8 cellular contexts compared by ENCODE assay signal in the genomic region with DNA sequence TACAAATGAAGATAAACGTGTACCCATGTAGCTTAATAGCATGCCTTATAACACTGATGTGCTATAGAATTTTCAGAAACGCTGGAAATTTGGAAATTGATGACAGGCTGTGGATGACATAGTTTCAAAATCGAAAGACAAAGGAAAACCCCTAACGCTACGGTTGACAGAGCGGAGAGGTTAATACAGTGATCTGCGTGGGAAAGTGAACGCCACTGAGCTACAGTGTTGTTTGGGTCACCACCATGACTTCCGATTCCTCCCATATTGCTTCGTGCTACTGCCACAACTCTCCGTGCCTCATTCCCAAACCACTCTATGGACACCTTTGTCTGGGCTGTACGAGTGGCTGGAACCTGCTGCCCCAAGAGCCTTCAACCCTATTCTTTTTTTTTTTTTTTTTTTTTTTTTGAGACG. TPM values are rescaled to one million over a fixed set of nuclear protein-coding genes. Genes with fewer than 3 reads are reported as not detected.
DNase-seq lines count a peak whose midpoint lies in the region; ATAC-seq and TF ChIP-seq lines count a peak whose summit lies in the region.

No MANE protein-coding gene starts in this region.

- peaks cover 6% of the 10 kb centered on the region for H3K36me3 Mint-ChIP-seq in T-helper 1 cell treated with Interleukin-12 subunit alpha and Interleukin-12 subunit beta and Interleukin-4 antibody, amounts not matched to agents 30 μg/mL and 1 μg/mL, for 36 hours (ENCODE audit: low read depth)
- H3K36me3 Mint-ChIP-seq in neural progenitor cell: no peaks in the 10 kb centered on the region

- H3K4me2 ChIP-seq in neural progenitor cell: peak overlapping the region; percentile 85

- H3K9me3 ChIP-seq in neural progenitor cell (ENCODE audit: low read depth): no peaks in the 10 kb centered on the region

- H3K27ac Mint-ChIP-seq in T-helper 1 cell treated with Interleukin-12 subunit alpha and Interleukin-12 subunit beta and Interleukin-4 antibody, amounts not matched to agents 30 μg/mL and 1 μg/mL, for 36 hours: peak overlapping the region; percentile 59
- no peak overlapping the region for H3K27ac Mint-ChIP-seq in neural progenitor cell

- peak overlapping the region; percentile 50 for H3K4me3 Mint-ChIP-seq in T-helper 1 cell treated with Interleukin-12 subunit alpha and Interleukin-12 subunit beta and Interleukin-4 antibody, amounts not matched to agents 30 μg/mL and 1 μg/mL, for 36 hours
- H3K4me3 Mint-ChIP-seq in neural progenitor cell: peak overlapping the region; percentile 36

- no peaks in the 10 kb centered on the region for H3K79me2 ChIP-seq in neural progenitor cell (ENCODE audit: low read depth)

- ATAC-seq in GM18519 (IDR thresholded peaks at IDR 0.05; ENCODE audit: low FRiP score, unreplicated experiment): peak; percentile 23
- peak; percentile 16 for ATAC-seq in HG02588 (IDR thresholded peaks at IDR 0.05; ENCODE audit: unreplicated experiment)

- no peaks in the 10 kb centered on the region for H3K36me3 ChIP-seq in neural progenitor cell
- H3K36me3 ChIP-seq in brain microvascular endothelial cell (replicated peaks): no peaks in the 10 kb centered on the region

- H3K27me3 ChIP-seq in neural progenitor cell: peaks cover 100% of the 10 kb centered on the region
- peaks cover 82% of the 10 kb centered on the region for H3K27me3 ChIP-seq in brain microvascular endothelial cell (replicated peaks)

- peaks cover 4% of the 10 kb centered on the region for H3K4me1 ChIP-seq in neural progenitor cell

- peaks cover 65% of the 10 kb centered on the region for H4K20me1 ChIP-seq in neural progenitor cell (ENCODE audit: low read depth)

- H3K27ac ChIP-seq in neural progenitor cell (no peak overlapping the region), brain microvascular endothelial cell (no peak overlapping the region)

- peaks cover 10% of the 10 kb centered on the region for H3K4me1 Mint-ChIP-seq in T-helper 1 cell treated with Interleukin-12 subunit alpha and Interleukin-12 subunit beta and Interleukin-4 antibody, amounts not matched to agents 30 μg/mL and 1 μg/mL, for 36 hours (ENCODE audit: low read depth)
- H3K4me1 Mint-ChIP-seq in neural progenitor cell: peaks cover 16% of the 10 kb centered on the region

- no peak for TF ChIP-seq CTCF in neural progenitor cell (IDR thresholded peaks at IDR 0.05)
- TF ChIP-seq CTCF in brain microvascular endothelial cell (IDR thresholded peaks at IDR 0.05; ENCODE audit: low read depth, low read length, missing control alignments): no peak

- H3K9me3 Mint-ChIP-seq in T-helper 1 cell treated with Interleukin-12 subunit alpha and Interleukin-12 subunit beta and Interleukin-4 antibody, amounts not matched to agents 30 μg/mL and 1 μg/mL, for 36 hours: peaks cover 8% of the 10 kb centered on the region
- no peaks in the 10 kb centered on the region for H3K9me3 Mint-ChIP-seq in neural progenitor cell

- peaks cover 79% of the 10 kb centered on the region for H3K27me3 Mint-ChIP-seq in T-helper 1 cell treated with Interleukin-12 subunit alpha and Interleukin-12 subunit beta and Interleukin-4 antibody, amounts not matched to agents 30 μg/mL and 1 μg/mL, for 36 hours (ENCODE audit: low read depth)
- peaks cover 84% of the 10 kb centered on the region for H3K27me3 Mint-ChIP-seq in neural progenitor cell (ENCODE audit: insufficient read depth, low read depth)

- no peak overlapping the region for H3K9ac ChIP-seq in neural progenitor cell

- H3K4me3 ChIP-seq in neural progenitor cell (peak overlapping the region; percentile 49), brain microvascular endothelial cell (ENCODE audit: low read depth, low read length) (no peak overlapping the region)

- H3F3A ChIP-seq in neural progenitor cell (ENCODE audit: low read depth): peaks cover 37% of the 10 kb centered on the region

- no peak overlapping the region for H2AFZ ChIP-seq in neural progenitor cell (replicated peaks)

- DNase-seq in neural progenitor cell (ENCODE audit: low spot score) (no peak), brain microvascular endothelial cell (no peak), T-helper 9 cell (no peak), islet precursor cell (no peak)
- DNase-seq in effector CD4-positive, alpha-beta T cell: no peak

- in situ Hi-C loops in brain microvascular endothelial cell (cut with HindIII; ENCODE audit: low pct_ligation_motif_present, low sequenced_read_pairs): no loop called here

RNA-seq across cellular contexts. Expression of a gene that starts 7.3 kb away (rescaled TPM):
- total RNA-seq in neural progenitor cell (ENCODE audit: low replicate concordance): not detected in 2 replicates
